8 cellular contexts compared by ENCODE assay signal in genomic region chr4:5710962-5711478, GRCh38. TPM values are rescaled to one million over a fixed set of nuclear protein-coding genes. Genes with fewer than 3 reads are reported as not detected.
DNase-seq lines count a peak whose midpoint lies in the region; ATAC-seq and TF ChIP-seq lines count a peak whose summit lies in the region.

EVC (plus strand) TSS chr4:5711201; CDS start chr4:5711381, 180 bp downstream.

- peak within 1 kb of the TSS; percentile 77 to 86 for H3K18ac ChIP-seq in mesenchymal stem cell (ENCODE audit: low read depth in 1 of 2, low read length in 2 of 2)

- no peak for TF ChIP-seq CTCF in WI38 (IDR thresholded peaks at IDR 0.05; ENCODE audit: low read depth, low read length)
- TF ChIP-seq CTCF in epithelial cell of esophagus (IDR thresholded peaks at IDR 0.05; ENCODE audit: insufficient read depth, low read depth, low read length, missing control alignments) = no peak
- TF ChIP-seq CTCF in subcutaneous adipose tissue (IDR thresholded peaks at IDR 0.05; ENCODE audit: low read depth) = no peak

- H3K4me3 ChIP-seq in HUES6 (ENCODE audit: low read depth, low read length) = peak within 1 kb of the TSS; percentile 62
- H3K4me3 ChIP-seq in WI38 (ENCODE audit: low read depth, low read length) = peak within 1 kb of the TSS; percentile 73
- H3K4me3 ChIP-seq in epithelial cell of esophagus (ENCODE audit: low read length) = peak within 1 kb of the TSS; percentile 59
- peak within 1 kb of the TSS; percentile 77 to 88 for H3K4me3 ChIP-seq in mesenchymal stem cell (ENCODE audit: insufficient read depth in 1 of 2, low read depth in 1 of 2, low read length in 2 of 2)

- H2BK5ac ChIP-seq in mesenchymal stem cell (ENCODE audit: low read depth, low read length, poor library complexity, severe bottlenecking) = peak within 1 kb of the TSS; percentile 34

- peak within 1 kb of the TSS in 1 of 2 experiments; percentile 86 for H3K14ac ChIP-seq in mesenchymal stem cell (ENCODE audit: low read length in 2 of 2)

- H3K36me3 ChIP-seq in HUES6 (ENCODE audit: control insufficient read depth, insufficient read depth, low read length) (no peaks in the 10 kb centered on the region), mesenchymal stem cell (ENCODE audit: control insufficient read depth in 1 of 2, insufficient read depth in 2 of 2, low read depth in 1 of 2, low read length in 2 of 2) (peaks cover under 1 to 23% of the 10 kb centered on the region in 2 experiments)

- peak within 1 kb of the TSS; percentile 86 for H4K91ac ChIP-seq in mesenchymal stem cell (ENCODE audit: low read length)

- H3K27me3 ChIP-seq in HUES6 (ENCODE audit: control insufficient read depth, insufficient read depth, low read length) (peaks cover 18% of the 10 kb centered on the region), mesenchymal stem cell (ENCODE audit: control insufficient read depth in 1 of 2, insufficient read depth in 1 of 2, low read length in 2 of 2) (no peaks in the 10 kb centered on the region)

- H3K9ac ChIP-seq in HUES6 (ENCODE audit: low read length) (peak within 1 kb of the TSS; percentile 1), mesenchymal stem cell (ENCODE audit: low read length) (peak within 1 kb of the TSS; percentile 91)

- peak within 1 kb of the TSS; percentile 73 for H2AFZ ChIP-seq in mesenchymal stem cell (ENCODE audit: low read depth, low read length)

- WGBS in mesenchymal stem cell = 0% methylated on average over 23 of the region's 48 CpGs

- no peak within 1 kb of the TSS for H3K23ac ChIP-seq in mesenchymal stem cell (ENCODE audit: low read length in 2 of 2)

- peaks cover 21% of the 10 kb centered on the region for H3K79me1 ChIP-seq in mesenchymal stem cell (replicated peaks; ENCODE audit: low read length, poor library complexity, severe bottlenecking)

- peak within 1 kb of the TSS; percentile 35 to 59 for H2BK12ac ChIP-seq in mesenchymal stem cell (ENCODE audit: low read length in 2 of 2)

- H3K4me2 ChIP-seq in mesenchymal stem cell (ENCODE audit: low read length, poor library complexity, severe bottlenecking) = peak within 1 kb of the TSS; percentile 68

- peak within 1 kb of the TSS; percentile 86 for H4K8ac ChIP-seq in mesenchymal stem cell (ENCODE audit: low read length)

- H3K4ac ChIP-seq in mesenchymal stem cell (ENCODE audit: low read depth in 1 of 2, low read length in 2 of 2) = peak within 1 kb of the TSS; percentile 37 to 66

- DNase-seq in GM03348 (ENCODE audit: low spot score) = peak; percentile 97
- peak; percentile 77 for DNase-seq in epithelial cell of esophagus (ENCODE audit: low read depth)
- DNase-seq in mesenchymal stem cell = peak; percentile 86
- no peak for DNase-seq in GF-D8 (lab: John Stamatoyannopoulos, UW)

- H3K9me3 ChIP-seq in HUES6 (ENCODE audit: control insufficient read depth, insufficient read depth, low read depth, low read length) (peaks cover 10% of the 10 kb centered on the region), mesenchymal stem cell (ENCODE audit: control insufficient read depth, low read length) (peaks cover 7% of the 10 kb centered on the region)

- ATAC-seq in GM21515 (IDR thresholded peaks at IDR 0.05; ENCODE audit: unreplicated experiment) = no peak

- peak within 1 kb of the TSS; percentile 9 for H2AK5ac ChIP-seq in mesenchymal stem cell (ENCODE audit: low read length, severe bottlenecking)

- no peak within 1 kb of the TSS for H3K27ac ChIP-seq in HUES6 (ENCODE audit: low read depth, low read length)
- peak within 1 kb of the TSS; percentile 55 for H3K27ac ChIP-seq in mesenchymal stem cell (ENCODE audit: low read length, poor library complexity, severe bottlenecking)

- H2BK120ac ChIP-seq in mesenchymal stem cell (ENCODE audit: low read depth, low read length) = peak within 1 kb of the TSS; percentile 58

- peak within 1 kb of the TSS; percentile 50 for H2BK15ac ChIP-seq in mesenchymal stem cell (ENCODE audit: low read depth, poor library complexity, severe bottlenecking)

- peaks cover 29% of the 10 kb centered on the region for H3K4me1 ChIP-seq in HUES6 (ENCODE audit: control insufficient read depth, insufficient read depth, low read length)
- H3K4me1 ChIP-seq in mesenchymal stem cell (ENCODE audit: control insufficient read depth, insufficient read depth, low read depth, low read length) = peaks cover 49% of the 10 kb centered on the region

RNA-seq across cellular contexts. Expression of gene EVC, which starts in this region (rescaled TPM):
- polyA plus RNA-seq in mesenchymal stem cell (2013, experiment 1 of 2) = 14.1 TPM
- 13.4 TPM for polyA plus RNA-seq in mesenchymal stem cell (2013, experiment 2 of 2)
- total RNA-seq in subcutaneous adipose tissue = 10 to 100 TPM in 3 of 4 donors, 1 to 10 TPM in 1; 8.3 to 37.0 (median 19.3) TPM
